ENCODE assay signal across 36 cellular contexts in the genomic region with DNA sequence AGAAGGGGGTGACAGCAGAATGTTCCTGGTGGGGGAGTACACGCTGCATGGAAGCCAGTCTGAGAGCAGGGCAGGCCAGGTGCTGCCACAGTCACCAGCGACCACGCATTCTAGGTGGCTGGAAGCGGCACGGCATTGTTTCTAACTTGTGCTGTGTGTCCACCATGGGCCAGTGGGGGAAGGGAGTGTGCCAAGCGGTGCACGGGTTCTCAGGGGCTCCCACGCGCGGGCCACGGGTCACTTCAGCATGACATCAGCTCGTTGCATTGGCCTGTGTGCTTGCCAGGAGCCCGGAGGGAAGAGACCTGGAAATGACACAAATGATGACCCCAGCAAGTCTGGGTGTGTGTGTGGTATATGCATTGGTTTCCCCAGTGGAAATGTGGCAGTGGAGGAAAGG.
"Had no signal": no experiment of that assay in that cellular context is flagged by ENCODE, and none has a peak within 500 bp of the region (broad histone marks: within the 10 kb centered on the region; RNA-seq: fewer than 3 reads in every experiment).

No MANE protein-coding gene starts in this region.

- H3K9me3 ChIP-seq: ascending aorta, MG63, Peyer's patch had no signal

- H3K27me3 ChIP-seq: ascending aorta, cardiac muscle cell, MG63, Peyer's patch had no signal

- DNase-seq: activated B cell treated with CpG ODN at 0.5 μM for 24 hours; activated CD4-positive, alpha-beta T cell treated with anti-CD3 and anti-CD28 coated beads for 4 hours; activated CD4-positive, CD25-positive, alpha-beta regulatory T cell treated with anti-CD3 and anti-CD28 coated beads, Interleukin-2, amount 50 U/mL, for 72 hours; activated CD8-positive, alpha-beta T cell treated with anti-CD3 and anti-CD28 coated beads for 36 hours; activated gamma-delta T cell; activated naive CD4-positive, alpha-beta T cell treated with Interleukin-2 at 50 U/mL for 16 hours; activated naive CD8-positive, alpha-beta T cell treated with anti-CD3 and anti-CD28 coated beads, Interleukin-2, amount 10 ng/mL, durations not matched to agents 7 days and 5 days; activated T-cell treated with anti-CD3 and anti-CD28 coated beads, Interleukin-2, amount 50 U/mL, for 1 hour; activated T-cell treated with anti-CD3 and anti-CD28 coated beads, Interleukin-2, amount 50 U/mL, for 72 hours; Kasumi-1; KG1; MG63; NCI-H1048; NCI-H1105 treated with DMSO at 0.1 percent for 48 hours; NCI-H1436; NCI-H1694; NCI-H1930; NCI-H2081 treated with DMSO at 0.1 percent for 48 hours; NCI-H226; NCI-H446 treated with DMSO at 0.1 percent for 48 hours; NCI-H524; NCI-H69; NK-92 treated with Interleukin-12 subunit alpha and Interleukin-12 subunit beta, amount 100 ng/mL, for 24 hours; PC-3; Peyer's patch; RPMI8226; SW 1271; T-helper 1 cell; T-helper 9 cell had no signal

- ATAC-seq: activated CD8-positive, alpha-beta T cell treated with anti-CD3 and anti-CD28 coated beads for 36 hours; activated T-cell treated with anti-CD3 and anti-CD28 coated beads, Interleukin-2, amount 50 U/mL, for 72 hours; PC-3; Right ventricle myocardium inferior had no signal

- H3K27ac Mint-ChIP-seq: activated B cell treated with CpG ODN at 0.5 μM for 24 hours; activated CD8-positive, alpha-beta T cell treated with anti-CD3 and anti-CD28 coated beads for 36 hours; activated naive CD4-positive, alpha-beta T cell treated with anti-CD3 and anti-CD28 coated beads, Interleukin-2, amount 50 U/mL, for 24 hours; activated naive CD8-positive, alpha-beta T cell treated with anti-CD3 and anti-CD28 coated beads, Interleukin-2, amount 10 ng/mL, durations not matched to agents 7 days and 5 days; activated T-cell treated with anti-CD3 and anti-CD28 coated beads, Interleukin-2, amount 50 U/mL, for 72 hours; activated T-helper 2 cell treated with anti-CD3 and anti-CD28 coated beads, Interferon-gamma antibody, Interleukin-2, Interleukin-4, amounts not matched to agents 10 μg/mL and 5 μg/mL and 100 μg/mL, durations not matched to agents 14 hours and 24 hours and 36 hours; IgD-negative memory B cell had no signal

- H3K4me3 Mint-ChIP-seq: activated B cell treated with CpG ODN at 0.5 μM for 24 hours; activated CD8-positive, alpha-beta T cell treated with anti-CD3 and anti-CD28 coated beads for 36 hours; activated naive CD4-positive, alpha-beta T cell treated with anti-CD3 and anti-CD28 coated beads, Interleukin-2, amount 50 U/mL, for 24 hours; activated naive CD8-positive, alpha-beta T cell treated with anti-CD3 and anti-CD28 coated beads, Interleukin-2, amount 10 ng/mL, durations not matched to agents 7 days and 5 days; activated T-cell treated with anti-CD3 and anti-CD28 coated beads, Interleukin-2, amount 50 U/mL, for 72 hours; IgD-negative memory B cell had no signal

- H3K36me3 Mint-ChIP-seq: IgD-negative memory B cell had no signal

- H3K4me3 ChIP-seq: ascending aorta, cardiac muscle cell, MG63, Peyer's patch had no signal

- H3K9me3 Mint-ChIP-seq: activated B cell treated with CpG ODN at 0.5 μM for 24 hours; activated CD8-positive, alpha-beta T cell treated with anti-CD3 and anti-CD28 coated beads for 36 hours; activated naive CD4-positive, alpha-beta T cell treated with anti-CD3 and anti-CD28 coated beads, Interleukin-2, amount 50 U/mL, for 24 hours; activated naive CD8-positive, alpha-beta T cell treated with anti-CD3 and anti-CD28 coated beads, Interleukin-2, amount 10 ng/mL, durations not matched to agents 7 days and 5 days; activated T-cell treated with anti-CD3 and anti-CD28 coated beads, Interleukin-2, amount 50 U/mL, for 72 hours; activated T-helper 2 cell treated with anti-CD3 and anti-CD28 coated beads, Interferon-gamma antibody, Interleukin-2, Interleukin-4, amounts not matched to agents 10 μg/mL and 5 μg/mL and 100 μg/mL, durations not matched to agents 14 hours and 24 hours and 36 hours; IgD-negative memory B cell had no signal

- H3K27me3 Mint-ChIP-seq: activated B cell treated with CpG ODN at 0.5 μM for 24 hours; activated CD8-positive, alpha-beta T cell treated with anti-CD3 and anti-CD28 coated beads for 36 hours; activated naive CD4-positive, alpha-beta T cell treated with anti-CD3 and anti-CD28 coated beads, Interleukin-2, amount 50 U/mL, for 24 hours; activated naive CD8-positive, alpha-beta T cell treated with anti-CD3 and anti-CD28 coated beads, Interleukin-2, amount 10 ng/mL, durations not matched to agents 7 days and 5 days; IgD-negative memory B cell had no signal

- H3K27ac ChIP-seq: cardiac muscle cell, VCaP had no signal

- H3K36me3 ChIP-seq: ascending aorta, cardiac muscle cell, MG63 had no signal
